ENCODE assay signal across 8 cellular contexts in the genomic region with DNA sequence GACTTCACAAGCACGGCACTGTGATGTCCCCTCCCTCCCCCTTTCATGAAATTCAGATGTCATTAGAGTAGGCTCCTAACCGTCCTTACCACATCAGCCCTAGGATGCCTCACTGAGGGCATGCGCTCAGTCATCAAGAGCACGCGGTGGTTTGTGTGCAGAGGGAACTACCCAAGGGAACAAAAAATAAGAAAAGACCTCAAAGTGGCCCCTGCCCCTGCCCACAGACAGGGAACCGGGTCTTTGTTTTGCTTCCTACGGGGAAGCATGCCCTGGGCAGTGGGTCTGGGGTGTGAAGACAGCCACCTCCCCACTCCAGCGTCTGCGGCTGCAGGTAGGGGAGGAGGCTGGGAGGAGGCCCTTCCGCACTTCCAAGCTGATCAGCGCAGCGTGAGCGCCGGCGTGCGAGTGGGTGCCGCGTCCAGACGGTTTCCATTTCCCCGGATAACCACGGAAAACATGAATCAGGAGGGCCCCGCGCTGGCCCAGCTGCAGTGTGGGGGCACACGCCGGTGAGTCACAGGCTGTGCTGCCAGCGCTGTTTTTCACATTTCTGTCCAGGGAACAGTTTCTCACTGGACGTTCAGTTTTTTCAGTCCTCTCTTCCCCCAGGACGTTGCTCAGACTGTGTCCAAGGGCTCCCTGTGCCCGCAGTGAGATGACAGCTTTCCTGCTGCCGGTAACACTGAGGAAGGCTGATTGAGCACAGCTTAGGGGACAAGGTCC.
DNase-seq lines count a peak whose midpoint lies in the region; ATAC-seq and TF ChIP-seq lines count a peak whose summit lies in the region.
"Had no signal": no experiment of that assay in that cellular context is flagged by ENCODE, and none has a peak within 500 bp of the region (broad histone marks: within the 10 kb centered on the region; RNA-seq: fewer than 3 reads in every experiment).

No MANE protein-coding gene starts in this region.

- ATAC-seq in thoracic aorta (ENCODE audit: insufficient number of reproducible peaks, low FRiP score, low read depth): peak; percentile 70
- ATAC-seq in GM21390 (IDR thresholded peaks at IDR 0.05; ENCODE audit: unreplicated experiment): no peak
- ATAC-seq: foreskin keratinocyte had no signal

- no peaks in the 10 kb centered on the region for H3K9me3 ChIP-seq in ascending aorta
- no peaks in the 10 kb centered on the region for H3K9me3 ChIP-seq in thoracic aorta

- intact Hi-C loops in ascending aorta (cut with DNase I): loop anchor here (2.0 to 5.0 kb wide), 3 partner anchors 27 to 321 kb away; no protein-coding TSS in a partner anchor

- DNase-seq in NOMO-1 (lab: John Stamatoyannopoulos, UW; ENCODE audit: unreplicated experiment in 2 of 2) (peak; percentile 39 to 52), ascending aorta (ENCODE audit: low spot score in 2 of 2) (peak; percentile 38 to 87), non-pigmented ciliary epithelial cell (ENCODE audit: low read depth) (peak; percentile 61), thoracic aorta (ENCODE audit: low spot score) (peak; percentile 47), NCI-H2227 treated with DMSO at 0.1 percent for 48 hours (lab: John Stamatoyannopoulos, UW) (no peak), NCI-H187 (lab: John Stamatoyannopoulos, UW) (no peak)
- DNase-seq: foreskin keratinocyte had no signal

- TF ChIP-seq CTCF in ascending aorta (IDR thresholded peaks at IDR 0.05): no peak
- TF ChIP-seq CTCF in thoracic aorta (IDR thresholded peaks at IDR 0.05): no peak

- H3K27me3 ChIP-seq in ascending aorta (no peaks in the 10 kb centered on the region), thoracic aorta (replicated peaks; ENCODE audit: insufficient read depth) (no peaks in the 10 kb centered on the region)
- H3K27me3 ChIP-seq: foreskin keratinocyte had no signal

- H3K4me3 ChIP-seq in ascending aorta (peak overlapping the region; percentile 23 to 44), thoracic aorta (peak overlapping the region; percentile 59)

- H3K36me3 ChIP-seq in ascending aorta: no peaks in the 10 kb centered on the region
- no peaks in the 10 kb centered on the region for H3K36me3 ChIP-seq in thoracic aorta

- H3K27ac ChIP-seq in ascending aorta: peak overlapping the region; percentile 54 to 74
- H3K27ac ChIP-seq in thoracic aorta: peak overlapping the region; percentile 58 to 79
- H3K27ac ChIP-seq: foreskin keratinocyte had no signal

- H3K4me1 ChIP-seq in ascending aorta (peaks cover 5 to 14% of the 10 kb centered on the region in 2 donors), thoracic aorta (ENCODE audit: control insufficient read depth in 1 of 2, low read depth in 2 of 2) (peaks cover 5 to 20% of the 10 kb centered on the region in 2 donors)
- H3K4me1 ChIP-seq: foreskin keratinocyte had no signal

Comparison
In these comparisons a context has a peak if more than half of its experiments do, and no peak if none do; other contexts are left out.
1. DNase-seq: peak in NOMO-1 (2 of 2), ascending aorta (2 of 2), non-pigmented ciliary epithelial cell (single experiment) and thoracic aorta (single experiment); none in NCI-H2227 treated with DMSO at 0.1 percent for 48 hours (single experiment) and NCI-H187 (0 of 2).